8 cellular contexts compared by ENCODE assay signal in the genomic region with DNA sequence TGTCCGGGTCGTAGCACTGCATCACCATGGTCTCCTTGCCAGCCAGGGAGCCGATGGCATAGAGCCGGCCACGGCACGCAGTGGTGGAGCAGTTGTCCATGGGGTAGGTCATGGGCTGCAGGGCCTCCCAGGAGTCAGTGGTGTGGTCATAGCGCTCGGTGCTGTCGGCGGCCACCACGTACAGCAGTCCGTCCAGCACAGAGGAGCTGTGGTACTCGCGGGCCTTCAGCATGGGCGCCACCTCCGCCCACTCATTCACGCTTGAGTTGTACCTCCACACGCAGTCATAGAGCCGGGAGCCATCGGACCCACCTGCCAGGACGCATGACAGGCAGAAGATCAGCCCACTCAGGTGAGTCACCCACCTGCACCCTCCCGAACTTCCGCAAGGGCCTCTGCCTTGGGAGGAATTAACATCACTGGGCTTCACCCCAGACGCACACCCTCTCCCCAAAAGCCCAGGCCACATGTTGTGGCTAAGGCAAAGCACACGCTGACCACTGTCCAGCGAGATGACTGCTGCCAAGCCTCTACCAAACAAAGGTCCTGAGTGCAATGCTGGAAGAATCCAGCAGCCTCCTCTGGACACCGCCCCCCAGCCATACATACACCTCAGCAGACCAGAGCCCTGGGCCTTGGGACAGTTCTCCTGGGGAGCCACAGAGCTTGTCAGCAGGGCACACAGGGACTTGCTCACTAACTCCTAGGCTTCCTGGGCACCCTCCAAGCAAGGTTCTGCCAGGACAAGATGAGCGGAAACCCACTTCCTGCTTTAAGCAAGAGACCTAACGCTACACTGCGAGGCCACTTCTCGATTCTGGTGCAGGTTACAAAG. TPM values are rescaled to one million over a fixed set of nuclear protein-coding genes. Genes with fewer than 3 reads are reported as not detected.
DNase-seq lines count a peak whose midpoint lies in the region; ATAC-seq and TF ChIP-seq lines count a peak whose summit lies in the region.

No MANE protein-coding gene starts in this region.

- no peak overlapping the region for H2AK5ac ChIP-seq in trophoblast cell (ENCODE audit: low read length)

- no peak overlapping the region for H3K9ac ChIP-seq in trophoblast cell (ENCODE audit: low read length)

- H3K4me3 ChIP-seq in trophoblast cell (ENCODE audit: low read depth, low read length): no peak overlapping the region

- peaks cover 31% of the 10 kb centered on the region for H3K79me1 ChIP-seq in trophoblast cell (ENCODE audit: low read length)

- peak; percentile 12 for ATAC-seq in effector memory CD8-positive, alpha-beta T cell (replicated peaks)
- ATAC-seq in GM21786 (IDR thresholded peaks at IDR 0.05; ENCODE audit: unreplicated experiment) (no peak), HG03439 (IDR thresholded peaks at IDR 0.05; ENCODE audit: unreplicated experiment) (no peak), WTC11 (no peak)

- no peaks in the 10 kb centered on the region for H3K27me3 Mint-ChIP-seq in activated CD4-positive, alpha-beta T cell treated with anti-CD3 and anti-CD28 coated beads, Interleukin-2, amount 10 ng/mL, durations not matched to agents 7 days and 5 days
- H3K27me3 Mint-ChIP-seq in effector memory CD8-positive, alpha-beta T cell: no peaks in the 10 kb centered on the region
- no peaks in the 10 kb centered on the region; the same call in 1 of the 2 replicates for H3K27me3 Mint-ChIP-seq in WTC11 (ENCODE audit: low read depth)

- peaks cover 42% of the 10 kb centered on the region for H3K4me1 Mint-ChIP-seq in activated CD4-positive, alpha-beta T cell treated with anti-CD3 and anti-CD28 coated beads, Interleukin-2, amount 10 ng/mL, durations not matched to agents 7 days and 5 days
- H3K4me1 Mint-ChIP-seq in effector memory CD8-positive, alpha-beta T cell (ENCODE audit: low read depth in 2 of 2): peaks cover 37 to 45% of the 10 kb centered on the region in 2 donors
- H3K4me1 Mint-ChIP-seq in WTC11: peaks cover 22% of the 10 kb centered on the region

- no peaks in the 10 kb centered on the region for H3K9me3 Mint-ChIP-seq in activated CD4-positive, alpha-beta T cell treated with anti-CD3 and anti-CD28 coated beads, Interleukin-2, amount 10 ng/mL, durations not matched to agents 7 days and 5 days
- H3K9me3 Mint-ChIP-seq in effector memory CD8-positive, alpha-beta T cell: no peaks in the 10 kb centered on the region
- H3K9me3 Mint-ChIP-seq in WTC11: no peaks in the 10 kb centered on the region

- TF ChIP-seq CTCF in WTC11 (IDR thresholded peaks at IDR 0.05): no peak

- H3K27ac Mint-ChIP-seq in activated CD4-positive, alpha-beta T cell treated with anti-CD3 and anti-CD28 coated beads, Interleukin-2, amount 10 ng/mL, durations not matched to agents 7 days and 5 days: peak overlapping the region; percentile 91
- peak overlapping the region; percentile 92 to 98 for H3K27ac Mint-ChIP-seq in effector memory CD8-positive, alpha-beta T cell
- H3K27ac Mint-ChIP-seq in WTC11: no peak overlapping the region

- no peak overlapping the region for H4K12ac ChIP-seq in trophoblast cell (ENCODE audit: low read depth, low read length)

- peaks cover 16 to 25% of the 10 kb centered on the region in 2 experiments for H3K4me1 ChIP-seq in trophoblast cell (ENCODE audit: control insufficient read depth in 1 of 2, insufficient read depth in 2 of 2, low read length in 2 of 2)

- H2BK120ac ChIP-seq in trophoblast cell (ENCODE audit: insufficient read depth, low read length, poor library complexity): no peak overlapping the region

- H3K79me2 ChIP-seq in trophoblast cell (ENCODE audit: control insufficient read depth, insufficient read depth, low read length, poor library complexity): peaks cover 36% of the 10 kb centered on the region

- H4K91ac ChIP-seq in trophoblast cell (ENCODE audit: low read depth, low read length): no peak overlapping the region

- peak overlapping the region; percentile 2 for H3K4me2 ChIP-seq in trophoblast cell (ENCODE audit: low read length)

- peaks cover 45 to 46% of the 10 kb centered on the region in 2 experiments for H3K36me3 ChIP-seq in trophoblast cell (ENCODE audit: control insufficient read depth in 1 of 2, insufficient read depth in 2 of 2, low read length in 2 of 2)

- H2BK12ac ChIP-seq in trophoblast cell (ENCODE audit: low read length): no peak overlapping the region

- no peak overlapping the region for H3K23ac ChIP-seq in trophoblast cell (ENCODE audit: low read length)

- no CpG with 5 or more reads among the region's 31 CpGs for WGBS in trophoblast cell (ENCODE audit: extremely low coverage, insufficient coverage, insufficient read length)

- no peak overlapping the region for H2BK5ac ChIP-seq in trophoblast cell (ENCODE audit: low read depth, low read length, poor library complexity)

- no peak overlapping the region for H3K27ac ChIP-seq in trophoblast cell (ENCODE audit: low read depth, low read length)

- no peak overlapping the region for H3K18ac ChIP-seq in trophoblast cell (ENCODE audit: low read length)

- H4K8ac ChIP-seq in trophoblast cell (ENCODE audit: low read depth, low read length): no peak overlapping the region

- H3K9me3 ChIP-seq in trophoblast cell (ENCODE audit: insufficient read depth, low read depth, low read length): peaks cover 7% of the 10 kb centered on the region

- H2AFZ ChIP-seq in trophoblast cell (ENCODE audit: insufficient read depth, low read length, poor library complexity): no peak overlapping the region

- CTCF ChIA-PET in activated CD4-positive, alpha-beta T cell treated with anti-CD3 and anti-CD28 coated beads, Interleukin-2, amount 10 ng/mL, durations not matched to agents 7 days and 5 days (lab: Charles Lee): interaction anchor here (0.7 to 1.6 kb wide), 7 partner anchors 9 to 110 kb away, joined by 3 to 4 read pairs (median 3); a partner anchor contains a TSS
- CTCF ChIA-PET in WTC11 (lab: Charles Lee): interaction anchor here (1.1 to 1.4 kb wide), 2 partner anchors 17 to 45 kb away, joined by 3 to 7 read pairs; a partner anchor contains a TSS

- POLR2A ChIA-PET in activated CD4-positive, alpha-beta T cell treated with anti-CD3 and anti-CD28 coated beads, Interleukin-2, amount 10 ng/mL, durations not matched to agents 7 days and 5 days (lab: Charles Lee): no interaction called here
- POLR2A ChIA-PET in WTC11 (lab: Charles Lee): no interaction called here

- peaks cover 36% of the 10 kb centered on the region for H3K36me3 Mint-ChIP-seq in activated CD4-positive, alpha-beta T cell treated with anti-CD3 and anti-CD28 coated beads, Interleukin-2, amount 10 ng/mL, durations not matched to agents 7 days and 5 days (ENCODE audit: low read depth)
- peaks cover 68% of the 10 kb centered on the region for H3K36me3 Mint-ChIP-seq in effector memory CD8-positive, alpha-beta T cell (ENCODE audit: insufficient read depth)
- H3K36me3 Mint-ChIP-seq in WTC11: peaks cover 21% of the 10 kb centered on the region

- H3K27me3 ChIP-seq in trophoblast cell (ENCODE audit: insufficient read depth, low read length): no peaks in the 10 kb centered on the region

- H3K14ac ChIP-seq in trophoblast cell (ENCODE audit: low read length): no peak overlapping the region

- H3K4me3 Mint-ChIP-seq in activated CD4-positive, alpha-beta T cell treated with anti-CD3 and anti-CD28 coated beads, Interleukin-2, amount 10 ng/mL, durations not matched to agents 7 days and 5 days: peak overlapping the region; percentile 86
- peak overlapping the region; percentile 94 to 96 for H3K4me3 Mint-ChIP-seq in effector memory CD8-positive, alpha-beta T cell
- no peak overlapping the region for H3K4me3 Mint-ChIP-seq in WTC11

- H3K4ac ChIP-seq in trophoblast cell (ENCODE audit: low read depth, low read length): peak overlapping the region; percentile 35

- DNase-seq in HT-29 (ENCODE audit: low spot score) (peak; percentile 28), trophoblast cell (peak in 1 of 2 donors; percentile 44), NCI-H1694 (lab: John Stamatoyannopoulos, UW) (no peak), WTC11 (ENCODE audit: low spot score) (no peak)
- peak; percentile 71 for DNase-seq in activated CD4-positive, alpha-beta T cell treated with anti-CD3 and anti-CD28 coated beads, Interleukin-2, amount 10 ng/mL, durations not matched to agents 7 days and 5 days
- DNase-seq in effector memory CD8-positive, alpha-beta T cell: peak; percentile 33 to 45 (median 42)

TF ChIP-seq in WTC11, 78 proteins besides CTCF, POLR2A, EP300 and RAD21 (continues in another document):
- TF ChIP-seq ZNF232 (CRISPR knock-in tag; IDR thresholded peaks at IDR 0.05): no peak
- TF ChIP-seq ZNF317 (CRISPR knock-in tag; IDR thresholded peaks at IDR 0.05; ENCODE audit: borderline replicate concordance, low read depth): no peak
- TF ChIP-seq, protein P1, sequence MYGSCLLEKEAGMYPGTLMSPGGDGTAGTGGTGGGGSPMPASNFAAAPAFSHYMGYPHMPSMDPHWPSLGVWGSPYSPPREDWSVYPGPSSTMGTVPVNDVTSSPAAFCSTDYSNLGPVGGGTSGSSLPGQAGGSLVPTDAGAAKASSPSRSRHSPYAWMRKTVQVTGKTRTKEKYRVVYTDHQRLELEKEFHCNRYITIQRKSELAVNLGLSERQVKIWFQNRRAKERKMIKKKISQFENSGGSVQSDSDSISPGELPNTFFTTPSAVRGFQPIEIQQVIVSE (CRISPR knock-in tag; IDR thresholded peaks at IDR 0.05; ENCODE audit: borderline replicate concordance): no peak

RNA-seq across cellular contexts. Expression of a gene that starts 3.3 kb away (rescaled TPM):
- total RNA-seq in HT-29 (2014; rRNA removed; shearing (Covaris generic)): 52.0 and 52.1 TPM in 2 replicates
- total RNA-seq in activated CD4-positive, alpha-beta T cell treated with anti-CD3 and anti-CD28 coated beads, Interleukin-2, amount 10 ng/mL, durations not matched to agents 7 days and 5 days: 10 to 100 TPM; 17.3 to 20.0 TPM
- polyA plus RNA-seq in trophoblast cell (2013): 19.6 and 22.5 TPM in 2 replicates
- total RNA-seq in WTC11 (2021): 15.1 to 17.6 TPM (median 15.3 TPM) in 3 replicates

RNA-seq across cellular contexts. Expression of a gene that starts 14.2 kb away (rescaled TPM):
- 8.8 and 11.5 TPM in 2 replicates for total RNA-seq in HT-29 (2014; rRNA removed; shearing (Covaris generic))
- total RNA-seq in activated CD4-positive, alpha-beta T cell treated with anti-CD3 and anti-CD28 coated beads, Interleukin-2, amount 10 ng/mL, durations not matched to agents 7 days and 5 days: 10 to 100 TPM; 12.4 to 12.5 TPM
- 29.3 and 29.7 TPM in 2 replicates for polyA plus RNA-seq in trophoblast cell (2013)
- total RNA-seq in WTC11 (2021): 39.6 to 40.0 TPM (median 40.0 TPM) in 3 replicates

RNA-seq across cellular contexts. Expression of a gene that starts 19.6 kb away (rescaled TPM):
- 28.5 and 37.2 TPM in 2 replicates for total RNA-seq in HT-29 (2014; rRNA removed; shearing (Covaris generic))
- 10 to 100 TPM; 40.4 to 42.9 TPM for total RNA-seq in activated CD4-positive, alpha-beta T cell treated with anti-CD3 and anti-CD28 coated beads, Interleukin-2, amount 10 ng/mL, durations not matched to agents 7 days and 5 days
- 11.5 and 14.1 TPM in 2 replicates for polyA plus RNA-seq in trophoblast cell (2013)
- total RNA-seq in WTC11 (2021): 29.1 to 37.5 TPM (median 31.0 TPM) in 3 replicates

RNA-seq across cellular contexts. Expression of a gene that starts 25.3 kb away (rescaled TPM):
- 19.6 and 22.7 TPM in 2 replicates for total RNA-seq in HT-29 (2014; rRNA removed; shearing (Covaris generic))
- total RNA-seq in activated CD4-positive, alpha-beta T cell treated with anti-CD3 and anti-CD28 coated beads, Interleukin-2, amount 10 ng/mL, durations not matched to agents 7 days and 5 days: 10 to 100 TPM; 18.2 to 19.5 TPM
- 17.9 and 19.6 TPM in 2 replicates for polyA plus RNA-seq in trophoblast cell (2013)
- total RNA-seq in WTC11 (2021): 14.8 to 17.4 TPM (median 15.0 TPM) in 3 replicates

RNA-seq across cellular contexts. Expression of a gene that starts 44.3 kb away (rescaled TPM):
- not detected in 2 replicates for total RNA-seq in HT-29 (2014; rRNA removed; shearing (Covaris generic))
- not detected for total RNA-seq in activated CD4-positive, alpha-beta T cell treated with anti-CD3 and anti-CD28 coated beads, Interleukin-2, amount 10 ng/mL, durations not matched to agents 7 days and 5 days
- polyA plus RNA-seq in trophoblast cell (2013): not detected in 2 replicates
- 0.11 to 0.16 TPM in 2 of 3 replicates, not detected in the other for total RNA-seq in WTC11 (2021)

Comparison
In these comparisons a context has a peak if more than half of its experiments do, and no peak if none do; other contexts are left out.
1. DNase-seq: peak in HT-29 (single experiment), activated CD4-positive, alpha-beta T cell treated with anti-CD3 and anti-CD28 coated beads, Interleukin-2, amount 10 ng/mL, durations not matched to agents 7 days and 5 days (single experiment) and effector memory CD8-positive, alpha-beta T cell (3 of 3); none in NCI-H1694 (single experiment) and WTC11 (single experiment).